38 cellular contexts compared by ENCODE assay signal in the genomic region with DNA sequence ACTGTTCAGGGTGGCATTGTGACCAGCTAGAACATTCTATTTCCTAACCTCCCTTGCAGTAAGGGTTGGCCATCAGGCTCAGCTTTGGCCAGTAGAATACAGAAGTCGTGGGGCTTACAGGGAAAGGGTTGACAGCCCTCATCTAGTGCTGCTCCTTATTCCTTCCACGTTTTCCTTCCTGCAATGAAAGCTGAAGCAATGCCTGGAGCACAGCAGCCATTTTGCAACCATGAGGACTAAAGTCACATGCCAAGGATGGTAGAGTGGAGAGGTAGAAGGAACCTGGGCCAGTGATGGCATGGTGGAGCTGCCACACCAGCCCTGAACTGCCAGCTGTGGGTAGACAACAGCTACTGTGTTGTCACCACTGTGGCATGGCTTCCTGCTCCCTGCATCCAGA. TPM values are rescaled to one million over a fixed set of nuclear protein-coding genes. Genes with fewer than 3 reads are reported as not detected.
"Had no signal": no experiment of that assay in that cellular context is flagged by ENCODE, and none has a peak within 500 bp of the region (broad histone marks: within the 10 kb centered on the region; RNA-seq: fewer than 3 reads in every experiment).

No MANE protein-coding gene starts in this region.

- H3K36me3 ChIP-seq: MG63, Peyer's patch, WERI-Rb-1 had no signal

- H3K4me3 ChIP-seq: MG63, Peyer's patch had no signal

- H3K27me3 ChIP-seq: MG63, Peyer's patch had no signal

- H3K4me1 Mint-ChIP-seq: activated CD4-positive, alpha-beta memory T cell treated with anti-CD3 and anti-CD28 coated beads, Interleukin-2, amount 10 ng/mL, durations not matched to agents 7 days and 5 days; activated CD8-positive, alpha-beta memory T cell treated with anti-CD3 and anti-CD28 coated beads, Interleukin-2, amount 10 ng/mL, durations not matched to agents 7 days and 5 days; activated naive CD4-positive, alpha-beta T cell treated with anti-CD3 and anti-CD28 coated beads, Interleukin-2, amount 10 ng/mL, durations not matched to agents 7 days and 5 days; activated naive CD8-positive, alpha-beta T cell treated with anti-CD3 and anti-CD28 coated beads, Interleukin-2, amount 50 U/mL, for 24 hours had no signal

- H3K9me3 Mint-ChIP-seq: activated CD4-positive, alpha-beta memory T cell treated with anti-CD3 and anti-CD28 coated beads, Interleukin-2, amount 10 ng/mL, durations not matched to agents 7 days and 5 days had no signal

- ATAC-seq: activated CD8-positive, alpha-beta memory T cell treated with anti-CD3 and anti-CD28 coated beads, Interleukin-2, amount 10 ng/mL, durations not matched to agents 7 days and 5 days; activated naive CD8-positive, alpha-beta T cell treated with anti-CD3 and anti-CD28 coated beads, Interleukin-2, amount 50 U/mL, for 24 hours; PC-3 had no signal

- H3K36me3 Mint-ChIP-seq: activated CD8-positive, alpha-beta memory T cell treated with anti-CD3 and anti-CD28 coated beads, Interleukin-2, amount 10 ng/mL, durations not matched to agents 7 days and 5 days; activated naive CD8-positive, alpha-beta T cell; brain had no signal

- H3K27ac ChIP-seq: Peyer's patch, WERI-Rb-1 had no signal

- H3K9me3 ChIP-seq: Peyer's patch had no signal

- H3K27ac Mint-ChIP-seq: activated CD4-positive, alpha-beta memory T cell treated with anti-CD3 and anti-CD28 coated beads, Interleukin-2, amount 10 ng/mL, durations not matched to agents 7 days and 5 days; activated CD8-positive, alpha-beta memory T cell treated with anti-CD3 and anti-CD28 coated beads, Interleukin-2, amount 10 ng/mL, durations not matched to agents 7 days and 5 days; activated naive CD4-positive, alpha-beta T cell treated with anti-CD3 and anti-CD28 coated beads, Interleukin-2, amount 10 ng/mL, durations not matched to agents 7 days and 5 days; activated naive CD8-positive, alpha-beta T cell; activated naive CD8-positive, alpha-beta T cell treated with anti-CD3 and anti-CD28 coated beads, Interleukin-2, amount 50 U/mL, for 24 hours had no signal

- H3K4me3 Mint-ChIP-seq: activated CD4-positive, alpha-beta memory T cell treated with anti-CD3 and anti-CD28 coated beads, Interleukin-2, amount 10 ng/mL, durations not matched to agents 7 days and 5 days; activated CD8-positive, alpha-beta memory T cell treated with anti-CD3 and anti-CD28 coated beads, Interleukin-2, amount 10 ng/mL, durations not matched to agents 7 days and 5 days; activated naive CD4-positive, alpha-beta T cell treated with anti-CD3 and anti-CD28 coated beads, Interleukin-2, amount 10 ng/mL, durations not matched to agents 7 days and 5 days; activated naive CD8-positive, alpha-beta T cell; activated naive CD8-positive, alpha-beta T cell treated with anti-CD3 and anti-CD28 coated beads, Interleukin-2, amount 50 U/mL, for 24 hours; brain had no signal

- DNase-seq: activated CD4-positive, alpha-beta memory T cell treated with anti-CD3 and anti-CD28 coated beads, Interleukin-2, amount 10 ng/mL, durations not matched to agents 7 days and 5 days; activated CD4-positive, alpha-beta T cell treated with anti-CD3 and anti-CD28 coated beads for 1 hour; activated CD4-positive, alpha-beta T cell treated with anti-CD3 and anti-CD28 coated beads for 48 hours; activated CD4-positive, CD25-positive, alpha-beta regulatory T cell; activated CD8-positive, alpha-beta memory T cell treated with anti-CD3 and anti-CD28 coated beads for 24 hours; activated CD8-positive, alpha-beta memory T cell treated with anti-CD3 and anti-CD28 coated beads, Interleukin-2, amount 10 ng/mL, durations not matched to agents 7 days and 5 days; activated CD8-positive, alpha-beta memory T cell treated with anti-CD3 and anti-CD28 coated beads, Interleukin-2, amount 50 U/mL, for 48 hours; activated effector memory CD4-positive, alpha-beta T cell treated with Interleukin-2 at 50 U/mL for 16 hours; activated naive CD4-positive, alpha-beta T cell treated with anti-CD3 and anti-CD28 coated beads, Interleukin-2, amount 10 ng/mL, durations not matched to agents 7 days and 5 days; activated naive CD8-positive, alpha-beta T cell treated with anti-CD3 and anti-CD28 coated beads, Interleukin-2, amount 50 U/mL, for 24 hours; activated T-cell treated with anti-CD3 and anti-CD28 coated beads, Interleukin-2, amount 50 U/mL, for 48 hours; anterior cingulate cortex; caudate nucleus; cerebellar nuclear complex; Kasumi-1; MG63; NCI-H1048; NCI-H1105 treated with DMSO at 0.1 percent for 48 hours; NCI-H1436; NCI-H1694; NCI-H2029 treated with DMSO at 0.1 percent for 48 hours; NCI-H2107; NCI-H2171; NCI-H510A; NCI-H526; NCI-H748 treated with DMSO at 0.1 percent for 48 hours; NK-92 treated with Interleukin-12 subunit alpha and Interleukin-12 subunit beta, amount 100 ng/mL, for 24 hours; PC-3; Peyer's patch; RPMI8226; SW 1271; T-helper 1 cell; T-helper 2 cell; T-helper 9 cell; WERI-Rb-1 had no signal

RNA-seq across cellular contexts. Expression of a gene that starts 28.9 kb away (rescaled TPM):
- total RNA-seq: activated CD4-positive, alpha-beta memory T cell treated with anti-CD3 and anti-CD28 coated beads, Interleukin-2, amount 10 ng/mL, durations not matched to agents 7 days and 5 days; activated CD8-positive, alpha-beta memory T cell treated with anti-CD3 and anti-CD28 coated beads, Interleukin-2, amount 10 ng/mL, durations not matched to agents 7 days and 5 days; bronchial epithelial cell; PC-3; Peyer's patch had no signal
